In genomic region chr17:43210576-43210975, GRCh38 we compare ENCODE assay signal across 11 cellular contexts. TPM values are rescaled to one million over a fixed set of nuclear protein-coding genes. Genes with fewer than 3 reads are reported as not detected.
A peak's percentile ranks its signal among the peaks of the same experiment; 100 is the strongest.
DNase-seq lines count a peak whose midpoint lies in the region; ATAC-seq and TF ChIP-seq lines count a peak whose summit lies in the region.
"Had no signal": no experiment of that assay in that cellular context is flagged by ENCODE, and none has a peak within 500 bp of the region (broad histone marks: within the 10 kb centered on the region; RNA-seq: fewer than 3 reads in every experiment).

No MANE protein-coding gene starts in this region.

- H3K9ac ChIP-seq in OCI-LY1 (ENCODE audit: low read length): peak overlapping the region; percentile 71

- H3K4me3 ChIP-seq in GM06990 (replicated peaks; ENCODE audit: low read depth, low read length): peak overlapping the region; percentile 78
- H3K4me3 ChIP-seq in OCI-LY1 (ENCODE audit: low read depth, low read length, poor library complexity, severe bottlenecking): peak overlapping the region; percentile 66
- H3K4me3 ChIP-seq in sigmoid colon: no peak overlapping the region

- H4K20me1 ChIP-seq in OCI-LY1 (ENCODE audit: insufficient read depth, low read length): no peaks in the 10 kb centered on the region

- H3F3A ChIP-seq in OCI-LY1 (ENCODE audit: insufficient read depth, low read length): no peaks in the 10 kb centered on the region

- WGBS in sigmoid colon, 2 donors: 59 to 72% methylated on average over 3 of the region's 3 CpGs

- DNase-seq in GM06990 (ENCODE audit: extremely low read depth, insufficient read length): no peak
- no peak for DNase-seq in sigmoid colon
- no peak for DNase-seq in hepatic stellate cell (ENCODE audit: low spot score)
- no peak for DNase-seq in NCI-H2107 treated with DMSO at 0.1 percent for 48 hours (lab: John Stamatoyannopoulos, UW; ENCODE audit: unreplicated experiment)
- DNase-seq in cortex of kidney (lab: John Stamatoyannopoulos, UW): no peak
- DNase-seq: activated CD8-positive, alpha-beta memory T cell treated with anti-CD3 and anti-CD28 coated beads, Interleukin-2, amount 50 U/mL, for 48 hours; NCI-H187 had no signal

- TF ChIP-seq CTCF in GM06990 (IDR thresholded peaks at IDR 0.05; ENCODE audit: insufficient read depth, low read length, poor library complexity, severe bottlenecking) (no peak), OCI-LY1 (IDR thresholded peaks at IDR 0.05; ENCODE audit: low read length) (no peak), sigmoid colon (IDR thresholded peaks at IDR 0.05) (no peak)

- intact Hi-C loops in dendritic cell treated with granulocyte-macrophage colony-stimulating factor and Interleukin-4, amounts not matched to agents 40 ng/mL and 50 ng/mL, for 4 days (cut with micrococcal nuclease): no loop called here
- intact Hi-C loops in sigmoid colon (cut with DNase I): loop anchor here (2.0 to 5.0 kb wide), 2 partner anchors 40 to 188 kb away; partner anchors contain the start of genes NBR1 and VAT1

- peaks cover 98% of the 10 kb centered on the region for H3K36me3 Mint-ChIP-seq in dendritic cell treated with granulocyte-macrophage colony-stimulating factor and Interleukin-4, amounts not matched to agents 40 ng/mL and 50 ng/mL, for 4 days (ENCODE audit: low read depth)

- no peak for TF ChIP-seq EP300 in sigmoid colon (IDR thresholded peaks at IDR 0.05)

- H2AFZ ChIP-seq in OCI-LY1 (ENCODE audit: low read length): no peak overlapping the region

- ATAC-seq in GM18511 (IDR thresholded peaks at IDR 0.05; ENCODE audit: unreplicated experiment): no peak

- peak overlapping the region; percentile 99 for H3K4me3 Mint-ChIP-seq in dendritic cell treated with granulocyte-macrophage colony-stimulating factor and Interleukin-4, amounts not matched to agents 40 ng/mL and 50 ng/mL, for 4 days

- no peaks in the 10 kb centered on the region for H3K27me3 Mint-ChIP-seq in dendritic cell treated with granulocyte-macrophage colony-stimulating factor and Interleukin-4, amounts not matched to agents 40 ng/mL and 50 ng/mL, for 4 days

- H3K4me1 ChIP-seq in OCI-LY1 (ENCODE audit: insufficient read depth, low read length, severe bottlenecking) (peaks cover 26% of the 10 kb centered on the region), sigmoid colon (peaks cover 0 to 23% (median 20%) of the 10 kb centered on the region in 4 donors)

- H3K4me1 Mint-ChIP-seq in dendritic cell treated with granulocyte-macrophage colony-stimulating factor and Interleukin-4, amounts not matched to agents 40 ng/mL and 50 ng/mL, for 4 days (ENCODE audit: low read depth): peaks cover 37% of the 10 kb centered on the region

- no peaks in the 10 kb centered on the region for H3K9me2 ChIP-seq in OCI-LY1 (ENCODE audit: low read depth, low read length)

- H3K9me3 Mint-ChIP-seq in dendritic cell treated with granulocyte-macrophage colony-stimulating factor and Interleukin-4, amounts not matched to agents 40 ng/mL and 50 ng/mL, for 4 days: no peaks in the 10 kb centered on the region

- H3K9me3 ChIP-seq in OCI-LY1 (ENCODE audit: low read length) (no peaks in the 10 kb centered on the region), sigmoid colon (no peaks in the 10 kb centered on the region)

- TF ChIP-seq POLR2A in sigmoid colon (IDR thresholded peaks at IDR 0.05): no peak

- no peaks in the 10 kb centered on the region for H3K79me2 ChIP-seq in OCI-LY1 (ENCODE audit: insufficient read depth, low read length)

- H3K36me3 ChIP-seq in GM06990 (ENCODE audit: control insufficient read depth, insufficient read depth, low read length) (peaks cover 3% of the 10 kb centered on the region), OCI-LY1 (ENCODE audit: insufficient read depth, low read length) (peaks cover 17% of the 10 kb centered on the region; the same call in 1 of the 2 replicates), sigmoid colon (peaks cover 0 to 52% (median 13%) of the 10 kb centered on the region in 4 donors)

- no peaks in the 10 kb centered on the region for H3K27me3 ChIP-seq in GM06990 (replicated peaks; ENCODE audit: control insufficient read depth, insufficient read depth, low read length)
- H3K27me3 ChIP-seq in OCI-LY1 (ENCODE audit: insufficient read depth, low read length): no peaks in the 10 kb centered on the region
- H3K27me3 ChIP-seq in sigmoid colon: no peaks in the 10 kb centered on the region

- H3K4me2 ChIP-seq in OCI-LY1 (ENCODE audit: low read length): peak overlapping the region; percentile 82

- H3K27ac Mint-ChIP-seq in dendritic cell treated with granulocyte-macrophage colony-stimulating factor and Interleukin-4, amounts not matched to agents 40 ng/mL and 50 ng/mL, for 4 days: peak overlapping the region; percentile 100

- H3K27ac ChIP-seq in OCI-LY1 (ENCODE audit: low read depth, low read length, poor library complexity, severe bottlenecking): no peak overlapping the region
- peak overlapping the region; percentile 80 to 87 (median 84) for H3K27ac ChIP-seq in sigmoid colon

RNA-seq across cellular contexts. Expression of gene TMEM106A, which starts 1.1 kb away (rescaled TPM):
- 1 to 10 TPM; 3.0 to 7.2 (median 4.7) TPM for total RNA-seq in sigmoid colon
- 1 to 10 TPM; 2.4 to 9.4 (median 3.5) TPM for polyA plus RNA-seq in sigmoid colon

RNA-seq across cellular contexts. Expression of gene CCDC200, which starts 17.8 kb away (rescaled TPM):
- total RNA-seq in sigmoid colon: not detected
- polyA plus RNA-seq in sigmoid colon: under 1 TPM in 1 of 3 donors, not detected in 2; 0.12 TPM
- total RNA-seq: fibroblast of lung had no signal
- polyA plus RNA-seq: fibroblast of lung had no signal

RNA-seq across cellular contexts. Expression of gene RNU2-1, which starts 23.2 kb away (rescaled TPM):
- total RNA-seq in sigmoid colon: not detected
- not detected for polyA plus RNA-seq in sigmoid colon
- total RNA-seq: fibroblast of lung had no signal
- polyA plus RNA-seq: fibroblast of lung had no signal

RNA-seq across cellular contexts. Expression of gene NBR1, which starts 39.6 kb away (rescaled TPM):
- 10 to 100 TPM; 77.5 to 98.1 (median 81.5) TPM for total RNA-seq in sigmoid colon
- polyA plus RNA-seq in sigmoid colon: 10 to 100 TPM; 50.9 to 93.4 (median 74.5) TPM

Comparison
In these comparisons a context has a peak if more than half of its experiments do, and no peak if none do; other contexts are left out.
1. H3K4me3 ChIP-seq: peak in GM06990 (single experiment) and OCI-LY1 (single experiment); none in sigmoid colon (0 of 4).